ENCODE assay signal across 8 cellular contexts in the genomic region with DNA sequence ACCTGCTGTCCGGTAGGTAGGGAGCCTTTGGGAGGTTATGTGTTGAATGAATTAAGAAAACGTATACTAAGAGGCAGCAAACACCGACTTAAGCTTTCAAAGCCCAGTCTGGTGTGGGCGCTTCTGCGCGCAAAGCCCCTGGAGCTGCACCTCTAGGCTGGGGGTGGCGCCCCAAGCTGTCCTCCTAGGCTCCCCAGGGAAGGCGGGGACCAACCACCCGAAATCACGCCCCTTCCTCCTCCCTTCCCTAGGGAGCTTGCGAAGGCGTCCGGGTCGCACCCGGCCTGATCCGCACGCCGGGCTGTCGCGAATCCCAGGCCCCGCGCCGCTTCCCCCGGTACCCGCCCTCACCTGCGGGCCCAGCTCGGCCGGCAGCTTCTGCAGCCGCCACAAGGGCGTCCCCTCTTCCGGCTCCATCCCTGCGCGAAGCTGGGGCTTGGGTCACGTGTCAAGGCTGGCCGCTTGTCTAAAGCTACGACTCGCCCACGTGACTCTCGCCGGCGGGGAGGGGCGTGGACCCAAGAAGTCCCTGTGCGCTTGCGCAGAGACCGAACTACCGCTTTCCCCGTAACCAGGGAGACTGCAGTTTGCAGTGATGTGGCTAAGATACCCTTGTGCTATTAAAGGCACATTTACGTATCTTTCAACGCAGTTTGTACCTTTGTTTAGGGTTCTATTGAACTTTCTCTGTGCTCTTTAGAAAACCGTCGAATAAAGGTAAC. TPM values are rescaled to one million over a fixed set of nuclear protein-coding genes. Genes with fewer than 3 reads are reported as not detected.
DNase-seq lines count a peak whose midpoint lies in the region; ATAC-seq lines count a peak whose summit lies in the region.

A gene (minus strand): TSS at position 468 of the 722 bp plus-strand sequence. CDS start 51 bp downstream, at position 417.

- peaks cover 10% of the 10 kb centered on the region; the same call in 1 of the 2 replicates for H3K4me1 ChIP-seq in HUES48 (ENCODE audit: control insufficient read depth, insufficient read depth, low read length)
- peaks cover 2% of the 10 kb centered on the region for H3K4me1 ChIP-seq in NT2/D1 (ENCODE audit: insufficient read depth, insufficient read length)
- H3K4me1 ChIP-seq in endocrine pancreas (ENCODE audit: control insufficient read depth, insufficient read depth, low read length), result peaks cover 10% of the 10 kb centered on the region
- H3K4me1 ChIP-seq in mesenchymal stem cell (ENCODE audit: control insufficient read depth, insufficient read depth, low read depth, low read length), result peaks cover 2% of the 10 kb centered on the region

- peaks cover 14% of the 10 kb centered on the region for H3K79me1 ChIP-seq in mesenchymal stem cell (replicated peaks; ENCODE audit: low read length, poor library complexity, severe bottlenecking)

- H2BK12ac ChIP-seq in mesenchymal stem cell (ENCODE audit: low read length in 2 of 2), result peak within 1 kb of the TSS; percentile 78 to 84

- H3K14ac ChIP-seq in mesenchymal stem cell (ENCODE audit: low read length in 2 of 2), result peak within 1 kb of the TSS in 1 of 2 experiments; percentile 89

- H2BK5ac ChIP-seq in mesenchymal stem cell (ENCODE audit: low read depth, low read length, poor library complexity, severe bottlenecking), result peak within 1 kb of the TSS; percentile 60

- H3K36me3 Mint-ChIP-seq in activated CD8-positive, alpha-beta memory T cell treated with anti-CD3 and anti-CD28 coated beads, Interleukin-2, amount 10 ng/mL, durations not matched to agents 7 days and 5 days, result peaks cover 13% of the 10 kb centered on the region

- WGBS in mesenchymal stem cell, result under 1% methylated on average over 49 of the region's 51 CpGs

- H3K4me3 Mint-ChIP-seq in activated CD8-positive, alpha-beta memory T cell treated with anti-CD3 and anti-CD28 coated beads, Interleukin-2, amount 10 ng/mL, durations not matched to agents 7 days and 5 days, result peak within 1 kb of the TSS; percentile 85

- H3K18ac ChIP-seq in mesenchymal stem cell (ENCODE audit: low read depth in 1 of 2, low read length in 2 of 2), result peak within 1 kb of the TSS; percentile 98 to 99

- H2AFZ ChIP-seq in mesenchymal stem cell (ENCODE audit: low read depth, low read length), result peak within 1 kb of the TSS; percentile 95

- peak within 1 kb of the TSS; percentile 85 for H2BK120ac ChIP-seq in mesenchymal stem cell (ENCODE audit: low read depth, low read length)

- no peaks in the 10 kb centered on the region for H3K9me3 Mint-ChIP-seq in activated CD8-positive, alpha-beta memory T cell treated with anti-CD3 and anti-CD28 coated beads, Interleukin-2, amount 10 ng/mL, durations not matched to agents 7 days and 5 days (ENCODE audit: low read depth)

- CTCF ChIA-PET in activated CD8-positive, alpha-beta memory T cell treated with anti-CD3 and anti-CD28 coated beads, Interleukin-2, amount 10 ng/mL, durations not matched to agents 7 days and 5 days (lab: Charles Lee), result interaction anchor here (0.6 to 2.3 kb wide), 15 partner anchors 10 to 157 kb away, joined by 3 to 16 read pairs (median 4); a partner anchor contains a TSS

- H2BK15ac ChIP-seq in mesenchymal stem cell (ENCODE audit: low read depth, poor library complexity, severe bottlenecking), result no peak within 1 kb of the TSS

- H3K27me3 Mint-ChIP-seq in activated CD8-positive, alpha-beta memory T cell treated with anti-CD3 and anti-CD28 coated beads, Interleukin-2, amount 10 ng/mL, durations not matched to agents 7 days and 5 days, result no peaks in the 10 kb centered on the region

- H3K4me1 Mint-ChIP-seq in activated CD8-positive, alpha-beta memory T cell treated with anti-CD3 and anti-CD28 coated beads, Interleukin-2, amount 10 ng/mL, durations not matched to agents 7 days and 5 days, result peaks cover 30% of the 10 kb centered on the region

- peak; percentile 97 for DNase-seq in D341Med (ENCODE audit: low spot score)
- DNase-seq in NT2/D1 (ENCODE audit: low read depth, low spot score), result peak; percentile 93
- DNase-seq in activated CD8-positive, alpha-beta memory T cell treated with anti-CD3 and anti-CD28 coated beads, Interleukin-2, amount 10 ng/mL, durations not matched to agents 7 days and 5 days, result peak; percentile 98
- peak; percentile 97 for DNase-seq in mesenchymal stem cell
- peak; percentile 93 for DNase-seq in stimulated activated CD8-positive, alpha-beta memory T cell treated with anti-CD3 and anti-CD28 coated beads, Interleukin-12 subunit alpha, Interleukin-12 subunit beta, amount 100 ng/mL, for 4 hours (ENCODE audit: low read depth)

- peak within 1 kb of the TSS; percentile 81 for H4K91ac ChIP-seq in mesenchymal stem cell (ENCODE audit: low read length)

- H3K4me3 ChIP-seq in HUES48 (ENCODE audit: low read depth, low read length) (peak within 1 kb of the TSS; percentile 88), NT2/D1 (ENCODE audit: insufficient read length, low read depth) (peak within 1 kb of the TSS; percentile 67), endocrine pancreas (ENCODE audit: control insufficient read depth, insufficient read depth, low read length) (peak within 1 kb of the TSS; percentile 83), mesenchymal stem cell (ENCODE audit: insufficient read depth in 1 of 2, low read depth in 1 of 2, low read length in 2 of 2) (peak within 1 kb of the TSS; percentile 86 to 96)

- peak within 1 kb of the TSS in 1 of 2 experiments; percentile 94 for H3K4ac ChIP-seq in mesenchymal stem cell (ENCODE audit: low read depth in 1 of 2, low read length in 2 of 2)

- no peak within 1 kb of the TSS for H2AK5ac ChIP-seq in mesenchymal stem cell (ENCODE audit: low read length, severe bottlenecking)

- H3K9ac ChIP-seq in HUES48 (ENCODE audit: low read depth, low read length) (peak within 1 kb of the TSS; percentile 62), NT2/D1 (ENCODE audit: insufficient read length, low read depth) (peak within 1 kb of the TSS; percentile 76), endocrine pancreas (ENCODE audit: control insufficient read depth, insufficient read depth, low read length) (peak within 1 kb of the TSS; percentile 76), mesenchymal stem cell (ENCODE audit: low read length) (peak within 1 kb of the TSS; percentile 85)

- peak; percentile 88 for ATAC-seq in GM21390 (IDR thresholded peaks at IDR 0.05; ENCODE audit: unreplicated experiment)
- peak; percentile 96 for ATAC-seq in activated CD8-positive, alpha-beta memory T cell treated with anti-CD3 and anti-CD28 coated beads, Interleukin-2, amount 10 ng/mL, durations not matched to agents 7 days and 5 days

- peak within 1 kb of the TSS; percentile 78 for H3K27ac Mint-ChIP-seq in activated CD8-positive, alpha-beta memory T cell treated with anti-CD3 and anti-CD28 coated beads, Interleukin-2, amount 10 ng/mL, durations not matched to agents 7 days and 5 days

- peak within 1 kb of the TSS; percentile 70 for H3K27ac ChIP-seq in HUES48 (ENCODE audit: low read depth, low read length)
- H3K27ac ChIP-seq in mesenchymal stem cell (ENCODE audit: low read length, poor library complexity, severe bottlenecking), result peak within 1 kb of the TSS; percentile 28

- H3K27me3 ChIP-seq in HUES48 (ENCODE audit: control insufficient read depth, insufficient read depth, low read length) (no peaks in the 10 kb centered on the region), NT2/D1 (ENCODE audit: insufficient read depth, insufficient read length) (no peaks in the 10 kb centered on the region), endocrine pancreas (ENCODE audit: control insufficient read depth, insufficient read depth, low read length) (no peaks in the 10 kb centered on the region), mesenchymal stem cell (ENCODE audit: control insufficient read depth in 1 of 2, insufficient read depth in 1 of 2, low read length in 2 of 2) (no peaks in the 10 kb centered on the region)

- no peaks in the 10 kb centered on the region for H3K36me3 ChIP-seq in HUES48 (ENCODE audit: control insufficient read depth, insufficient read depth, low read length)
- H3K36me3 ChIP-seq in NT2/D1 (ENCODE audit: insufficient read depth, insufficient read length, low read length), result peaks cover 12% of the 10 kb centered on the region
- no peaks in the 10 kb centered on the region for H3K36me3 ChIP-seq in endocrine pancreas (ENCODE audit: control insufficient read depth, insufficient read depth, low read length)
- H3K36me3 ChIP-seq in mesenchymal stem cell (ENCODE audit: control insufficient read depth in 1 of 2, insufficient read depth in 2 of 2, low read depth in 1 of 2, low read length in 2 of 2), result peaks cover 0 to 17% of the 10 kb centered on the region in 2 experiments

- peak within 1 kb of the TSS; percentile 79 for H3K4me2 ChIP-seq in mesenchymal stem cell (ENCODE audit: low read length, poor library complexity, severe bottlenecking)

- H4K8ac ChIP-seq in mesenchymal stem cell (ENCODE audit: low read length), result peak within 1 kb of the TSS; percentile 83

- H3K9me3 ChIP-seq in HUES48 (ENCODE audit: control insufficient read depth, insufficient read depth, low read length) (no peaks in the 10 kb centered on the region), NT2/D1 (ENCODE audit: insufficient read depth, low read length) (no peaks in the 10 kb centered on the region), endocrine pancreas (ENCODE audit: control insufficient read depth, low read length) (no peaks in the 10 kb centered on the region), mesenchymal stem cell (ENCODE audit: control insufficient read depth, low read length) (no peaks in the 10 kb centered on the region)

- H3K23ac ChIP-seq in mesenchymal stem cell (ENCODE audit: low read length in 2 of 2), result peak within 1 kb of the TSS in 1 of 2 experiments; percentile 56

RNA-seq across cellular contexts. Expression of the gene that starts here (rescaled TPM):
- 10 to 100 TPM; 23.6 to 27.9 TPM for total RNA-seq in activated CD8-positive, alpha-beta memory T cell treated with anti-CD3 and anti-CD28 coated beads, Interleukin-2, amount 10 ng/mL, durations not matched to agents 7 days and 5 days
- 25.3 TPM for polyA plus RNA-seq in mesenchymal stem cell (2013, experiment 1 of 2)
- 28.2 TPM for polyA plus RNA-seq in mesenchymal stem cell (2013, experiment 2 of 2)

Comparison
In these comparisons a context has a peak if more than half of its experiments do, and no peak if none do; other contexts are left out.
1. Peak in every context shown above with its lines: DNase-seq, ATAC-seq, H3K4me3 ChIP-seq and H3K27ac ChIP-seq.